24 cellular contexts compared by ENCODE assay signal in the genomic region with DNA sequence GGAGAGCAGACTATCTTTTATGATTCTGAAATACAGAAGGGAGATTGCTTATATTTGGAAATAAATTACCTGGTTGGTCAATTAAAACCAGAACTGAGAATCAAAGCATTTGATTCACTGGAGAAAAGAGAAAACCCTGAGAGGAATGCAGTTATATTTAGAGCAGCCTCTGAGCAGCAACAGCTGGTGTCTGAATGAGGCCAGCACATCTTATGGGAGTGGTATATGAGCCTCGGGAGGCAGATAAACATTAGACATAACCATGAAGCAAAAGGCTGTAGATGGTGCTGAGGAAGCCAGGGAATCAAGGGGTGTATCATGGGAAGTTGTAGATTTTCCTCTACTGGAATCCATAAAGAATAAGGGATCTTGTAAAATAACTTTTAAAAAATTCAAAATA. TPM values are rescaled to one million over a fixed set of nuclear protein-coding genes. Genes with fewer than 3 reads are reported as not detected.
"Had no signal": no experiment of that assay in that cellular context is flagged by ENCODE, and none has a peak within 500 bp of the region (broad histone marks: within the 10 kb centered on the region; RNA-seq: fewer than 3 reads in every experiment).

No MANE protein-coding gene starts in this region.

- H3K9me3 Mint-ChIP-seq: activated CD4-positive, alpha-beta memory T cell treated with anti-CD3 and anti-CD28 coated beads for 36 hours; activated CD4-positive, alpha-beta T cell treated with anti-CD3 and anti-CD28 coated beads, Interleukin-2, amount 10 ng/mL, durations not matched to agents 7 days and 5 days; activated T-helper 17 cell treated with anti-CD3 and anti-CD28 coated beads, Interleukin-2, amount 50 U/mL, for 72 hours had no signal

- H3K27me3 Mint-ChIP-seq: activated CD4-positive, alpha-beta T cell treated with anti-CD3 and anti-CD28 coated beads, Interleukin-2, amount 10 ng/mL, durations not matched to agents 7 days and 5 days had no signal

- H3K36me3 ChIP-seq: brain microvascular endothelial cell had no signal

- H3K4me1 Mint-ChIP-seq: activated CD4-positive, alpha-beta T cell treated with anti-CD3 and anti-CD28 coated beads, Interleukin-2, amount 10 ng/mL, durations not matched to agents 7 days and 5 days; activated T-helper 17 cell treated with anti-CD3 and anti-CD28 coated beads, Interleukin-2, amount 50 U/mL, for 72 hours had no signal

- H3K27ac Mint-ChIP-seq: activated CD4-positive, alpha-beta memory T cell treated with anti-CD3 and anti-CD28 coated beads for 36 hours; activated CD4-positive, alpha-beta T cell treated with anti-CD3 and anti-CD28 coated beads, Interleukin-2, amount 10 ng/mL, durations not matched to agents 7 days and 5 days; activated naive CD4-positive, alpha-beta T cell treated with anti-CD3 and anti-CD28 coated beads for 36 hours; activated naive CD8-positive, alpha-beta T cell; activated T-helper 17 cell treated with anti-CD3 and anti-CD28 coated beads, Interleukin-2, amount 50 U/mL, for 72 hours had no signal

- ATAC-seq: activated T-helper 17 cell treated with anti-CD3 and anti-CD28 coated beads, Interleukin-2, amount 50 U/mL, for 72 hours had no signal

- H3K4me3 ChIP-seq: SK-N-MC had no signal

- DNase-seq: activated CD4-positive, alpha-beta memory T cell treated with anti-CD3 and anti-CD28 coated beads for 36 hours; activated CD4-positive, alpha-beta T cell treated with anti-CD3 and anti-CD28 coated beads, Interleukin-2, amount 10 ng/mL, durations not matched to agents 7 days and 5 days; activated CD4-positive, CD25-positive, alpha-beta regulatory T cell; activated CD8-positive, alpha-beta memory T cell treated with anti-CD3 and anti-CD28 coated beads for 24 hours; activated gamma-delta T cell; activated naive CD4-positive, alpha-beta T cell treated with anti-CD3 and anti-CD28 coated beads for 36 hours; activated T-cell treated with anti-CD3 and anti-CD28 coated beads for 4 hours; activated T-cell treated with anti-CD3 and anti-CD28 coated beads, Interleukin-2, amount 50 U/mL, for 48 hours; brain microvascular endothelial cell; KG1; NCI-H1092; NCI-H1417; NCI-H1930; NCI-H345; NCI-H510A; NCI-H526 treated with DMSO at 0.1 percent for 48 hours; NCI-H82; SIG-M5; T-helper 1 cell had no signal

- H3K36me3 Mint-ChIP-seq: activated CD4-positive, alpha-beta memory T cell treated with anti-CD3 and anti-CD28 coated beads for 36 hours; activated naive CD8-positive, alpha-beta T cell had no signal

- H3K27me3 ChIP-seq: brain microvascular endothelial cell had no signal

- H3K4me3 Mint-ChIP-seq: activated CD4-positive, alpha-beta memory T cell treated with anti-CD3 and anti-CD28 coated beads for 36 hours; activated CD4-positive, alpha-beta T cell treated with anti-CD3 and anti-CD28 coated beads, Interleukin-2, amount 10 ng/mL, durations not matched to agents 7 days and 5 days; activated naive CD4-positive, alpha-beta T cell treated with anti-CD3 and anti-CD28 coated beads for 36 hours; activated naive CD8-positive, alpha-beta T cell; activated T-helper 17 cell treated with anti-CD3 and anti-CD28 coated beads, Interleukin-2, amount 50 U/mL, for 72 hours had no signal

- H3K27ac ChIP-seq: brain microvascular endothelial cell, SK-N-MC, VCaP had no signal

RNA-seq across cellular contexts. Expression of a gene that starts 32.6 kb away (rescaled TPM):
- total RNA-seq: T-helper 2 cell treated with Interferon-gamma antibody and Interleukin-4, amounts not matched to agents 100 ng/mL and 5 ng/mL, for 36 hours had no signal
